8 cellular contexts compared by ENCODE assay signal in genomic region chr7:132656846-132657776, GRCh38.
DNase-seq lines count a peak whose midpoint lies in the region; ATAC-seq, FAIRE-seq and TF ChIP-seq lines count a peak whose summit lies in the region.

No MANE protein-coding gene starts in this region.

- H3K4me1 ChIP-seq in endothelial cell of umbilical vein (ENCODE audit: control insufficient read depth, extremely low read depth, insufficient read depth, low read length) = peaks cover 4% of the 10 kb centered on the region
- peaks cover 7% of the 10 kb centered on the region for H3K4me1 ChIP-seq in upper lobe of right lung

- H3K27ac ChIP-seq in endothelial cell of umbilical vein (ENCODE audit: insufficient read depth, low read depth, low read length) = no peak overlapping the region
- H3K27ac ChIP-seq in upper lobe of right lung = no peak overlapping the region

- no peak for TF ChIP-seq POLR2A in endothelial cell of umbilical vein (IDR thresholded peaks at IDR 0.05; ENCODE audit: low read depth, low read length)

- no peak overlapping the region for H3K9ac ChIP-seq in endothelial cell of umbilical vein (replicated peaks; ENCODE audit: extremely low read depth, insufficient read depth, low read length)

- no peaks in the 10 kb centered on the region for H3K9me1 ChIP-seq in endothelial cell of umbilical vein (replicated peaks; ENCODE audit: control insufficient read depth, extremely low read depth, insufficient read depth, low read length)

- DNase-seq in stimulated activated CD4-positive, alpha-beta T cell treated with anti-CD3 and anti-CD28 coated beads, Interleukin-15, amount 100 ng/mL, for 24 hours = peak; percentile 9
- no peak for DNase-seq in stimulated activated CD4-positive, alpha-beta T cell treated with anti-CD3 and anti-CD28 coated beads, Interleukin-4, amount 100 ng/mL, for 24 hours
- DNase-seq in NCI-H524 (lab: John Stamatoyannopoulos, UW) (peak; percentile 51 to 71), endothelial cell of umbilical vein (ENCODE audit: low read depth, low spot score) (peak; percentile 24), upper lobe of right lung (no peak), superior temporal gyrus (ENCODE audit: extremely low spot score) (no peak)

- no peaks in the 10 kb centered on the region for H4K20me1 ChIP-seq in endothelial cell of umbilical vein (replicated peaks; ENCODE audit: control insufficient read depth, extremely low read depth, insufficient read depth, low read length)

- H3K4me2 ChIP-seq in endothelial cell of umbilical vein (ENCODE audit: insufficient read depth, low read length) = no peak overlapping the region

- POLR2A ChIA-PET in endothelial cell of umbilical vein (lab: Charles Lee) = no interaction called here

- H3K79me2 ChIP-seq in endothelial cell of umbilical vein (ENCODE audit: control insufficient read depth, insufficient read depth, low read length) = no peaks in the 10 kb centered on the region

- intact Hi-C loops in endothelial cell of umbilical vein (cut with micrococcal nuclease) (no loop called here), upper lobe of right lung (cut with DNase I) (no loop called here)

- H3K27me3 ChIP-seq in endothelial cell of umbilical vein (ENCODE audit: control insufficient read depth in 2 of 2, insufficient read depth in 2 of 2, low read length in 2 of 2) (peaks cover 6 to 10% of the 10 kb centered on the region in 2 experiments), upper lobe of right lung (no peaks in the 10 kb centered on the region)

- no peak for ATAC-seq in upper lobe of right lung
- ATAC-seq in HG03280 (IDR thresholded peaks at IDR 0.05; ENCODE audit: unreplicated experiment) = no peak
- ATAC-seq in GM18909 (IDR thresholded peaks at IDR 0.05; ENCODE audit: poor library complexity, unreplicated experiment) = no peak

- H2AFZ ChIP-seq in endothelial cell of umbilical vein (ENCODE audit: low read depth, low read length) = no peak overlapping the region

- H3K36me3 ChIP-seq in endothelial cell of umbilical vein (ENCODE audit: control insufficient read depth in 2 of 2, extremely low read depth in 1 of 2, insufficient read depth in 2 of 2, low read length in 2 of 2) = no peaks in the 10 kb centered on the region
- no peaks in the 10 kb centered on the region for H3K36me3 ChIP-seq in upper lobe of right lung

- dilution Hi-C loops in endothelial cell of umbilical vein (cut with MboI; ENCODE audit: extremely low pct_ligation_motif_present, low sequenced_read_pairs) = no loop called here

- CTCF ChIA-PET in endothelial cell of umbilical vein (lab: Charles Lee) = interaction anchor here (1.0 to 1.4 kb wide), 3 partner anchors 22 to 712 kb away, joined by 3 to 5 read pairs (median 3); no protein-coding TSS in a partner anchor

- H3K4me3 ChIP-seq in endothelial cell of umbilical vein (replicated peaks in 1 of 3; ENCODE audit: insufficient read depth in 1 of 3, low read depth in 1 of 3, low read length in 3 of 3) = no peak overlapping the region
- H3K4me3 ChIP-seq in upper lobe of right lung = no peak overlapping the region

- FAIRE-seq in endothelial cell of umbilical vein (lab: Jason Lieb, UNC) = peak; percentile 59

- TF ChIP-seq CTCF in endothelial cell of umbilical vein (IDR thresholded peaks at IDR 0.05; ENCODE audit: extremely low read depth in 1 of 2, insufficient read depth in 1 of 2, low read depth in 1 of 2, low read length in 2 of 2) = peak; percentile 45 to 52
- peak; percentile 34 for TF ChIP-seq CTCF in upper lobe of right lung (IDR thresholded peaks at IDR 0.05)

- H3K9me3 ChIP-seq in endothelial cell of umbilical vein (replicated peaks; ENCODE audit: control insufficient read depth, insufficient read depth, low read length) (no peaks in the 10 kb centered on the region), upper lobe of right lung (no peaks in the 10 kb centered on the region)

- no TSS peak for BruUV-seq in endothelial cell of umbilical vein (replicated peaks; lab: Mats Ljungman, UMichigan)

TF ChIP-seq in endothelial cell of umbilical vein, 7 proteins besides CTCF, POLR2A, EP300 and RAD21:
- TF ChIP-seq GATA2 (IDR thresholded peaks at IDR 0.05; ENCODE audit: insufficient read depth, insufficient read length, low read depth, low read length) (no peak), POLR2AphosphoS5 (IDR thresholded peaks at IDR 0.05; ENCODE audit: insufficient read depth, low read depth, low read length) (no peak), EZH2 (IDR thresholded peaks at IDR 0.05; ENCODE audit: borderline replicate concordance, low read depth, low read length, severe bottlenecking) (no peak), FOS (IDR thresholded peaks at IDR 0.05; ENCODE audit: borderline replicate concordance, insufficient read depth, low read length) (no peak), JUN (IDR thresholded peaks at IDR 0.05; ENCODE audit: borderline replicate concordance, insufficient read depth, insufficient read length, low read depth) (no peak), MYC (IDR thresholded peaks at IDR 0.05; ENCODE audit: low read depth, low read length) (no peak)

Comparison
In these comparisons a context has a peak if more than half of its experiments do, and no peak if none do; other contexts are left out.
1. DNase-seq: peak in stimulated activated CD4-positive, alpha-beta T cell treated with anti-CD3 and anti-CD28 coated beads, Interleukin-15, amount 100 ng/mL, for 24 hours (single experiment), NCI-H524 (2 of 2) and endothelial cell of umbilical vein (single experiment); none in stimulated activated CD4-positive, alpha-beta T cell treated with anti-CD3 and anti-CD28 coated beads, Interleukin-4, amount 100 ng/mL, for 24 hours (single experiment), upper lobe of right lung (single experiment) and superior temporal gyrus (single experiment).